Comparison of ENCODE assay signal across 17 cellular contexts in the genomic region with DNA sequence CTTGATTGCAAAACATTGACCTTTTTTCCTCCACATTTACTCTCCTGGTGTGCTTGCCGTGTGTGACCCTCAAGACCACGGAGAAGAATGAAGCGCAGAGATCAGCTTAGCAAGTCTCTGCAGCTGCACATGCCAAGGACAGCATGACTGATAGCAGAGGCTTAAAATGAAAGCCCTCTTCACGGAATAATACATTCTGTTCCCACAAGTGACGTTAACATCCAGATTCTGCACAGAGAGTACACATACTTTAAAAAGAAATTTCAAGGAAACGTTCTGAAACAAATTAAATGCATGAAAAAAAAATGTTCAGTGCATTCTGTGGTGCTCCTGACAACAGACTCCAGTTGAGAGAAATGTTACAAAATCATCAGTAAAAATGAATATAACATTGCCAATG.
A peak's percentile ranks its signal among the peaks of the same experiment; 100 is the strongest.
DNase-seq lines count a peak whose midpoint lies in the region; ATAC-seq and TF ChIP-seq lines count a peak whose summit lies in the region.
"Had no signal": no experiment of that assay in that cellular context is flagged by ENCODE, and none has a peak within 500 bp of the region (broad histone marks: within the 10 kb centered on the region; RNA-seq: fewer than 3 reads in every experiment).

No MANE protein-coding gene starts in this region.

- peaks cover 0 to 6% (median 3%) of the 10 kb centered on the region in 4 donors for H3K36me3 ChIP-seq in stomach
- H3K36me3 ChIP-seq: BE2C, prostate gland had no signal

- TF ChIP-seq CTCF in astrocyte of the cerebellum (IDR thresholded peaks at IDR 0.05; ENCODE audit: low read depth, low read length, missing control alignments) (no peak), fibroblast of pulmonary artery (IDR thresholded peaks at IDR 0.05; ENCODE audit: low read length, missing control alignments) (no peak), stomach (IDR thresholded peaks at IDR 0.05) (no peak)

- peak; percentile 35 for DNase-seq in astrocyte of the cerebellum (ENCODE audit: low read depth)
- peak; percentile 75 for DNase-seq in fibroblast of pulmonary artery (ENCODE audit: low read depth)
- DNase-seq in medulla oblongata (ENCODE audit: extremely low spot score): peak; percentile 24
- DNase-seq in stomach: no peak
- no peak for DNase-seq in NCI-H69 (lab: John Stamatoyannopoulos, UW)
- no peak for DNase-seq in DMS79 (lab: John Stamatoyannopoulos, UW)
- DNase-seq in NCI-H345 (lab: John Stamatoyannopoulos, UW): no peak
- DNase-seq: activated CD4-positive, alpha-beta T cell treated with anti-CD3 and anti-CD28 coated beads for 36 hours; BE2C; DMS53; MM.1S; NCI-H226; PC-9; stimulated activated CD4-positive, alpha-beta T cell treated with anti-CD3 and anti-CD28 coated beads, Interleukin-4, amount 100 ng/mL, for 4 hours; stimulated activated naive B cell treated with anti-CD40 and anti-IgM and Interleukin-4, amounts not matched to agents 10 μg/mL and 1 μg/mL and 100 μg/mL, for 72 hours had no signal

- peak; percentile 98 for TF ChIP-seq EP300 in stomach (IDR thresholded peaks at IDR 0.05)

- H3K9me3 ChIP-seq in stomach: no peaks in the 10 kb centered on the region
- H3K9me3 ChIP-seq: BE2C, prostate gland had no signal

- peaks cover 0 to 14% (median 6%) of the 10 kb centered on the region in 4 donors for H3K4me1 ChIP-seq in stomach
- H3K4me1 ChIP-seq: BE2C, prostate gland had no signal

- in situ Hi-C loops in astrocyte of the cerebellum (cut with HindIII; ENCODE audit: low sequenced_read_pairs): no loop called here

- 34 to 47% (median 45%) methylated on average over 6 of the region's 6 CpGs for WGBS in stomach, 5 donors

- peak overlapping the region in 3 of 5 donors; percentile 13 to 30 (median 28) for H3K27ac ChIP-seq in stomach
- H3K27ac ChIP-seq: PC-9, prostate gland had no signal

- H3K27me3 ChIP-seq in stomach: no peaks in the 10 kb centered on the region
- H3K27me3 ChIP-seq: BE2C had no signal

- H3K4me3 ChIP-seq in astrocyte of the cerebellum (ENCODE audit: low read depth, low read length) (no peak overlapping the region), fibroblast of pulmonary artery (replicated peaks; ENCODE audit: low read depth, low read length) (no peak overlapping the region), stomach (no peak overlapping the region)
- H3K4me3 ChIP-seq: PC-9, prostate gland had no signal

- no peak for TF ChIP-seq POLR2A in stomach (IDR thresholded peaks at IDR 0.05)

- intact Hi-C loops in stomach (cut with DNase I; ENCODE audit: low total_unique reads): no loop called here

- no peak for ATAC-seq in GM21529 (IDR thresholded peaks at IDR 0.05; ENCODE audit: unreplicated experiment)
- ATAC-seq: activated CD4-positive, alpha-beta T cell treated with anti-CD3 and anti-CD28 coated beads for 36 hours; stimulated activated naive B cell treated with anti-CD40 and anti-IgM and Interleukin-4, amounts not matched to agents 10 μg/mL and 1 μg/mL and 100 μg/mL, for 72 hours had no signal

Comparison
In these comparisons a context has a peak if more than half of its experiments do, and no peak if none do; other contexts are left out.
1. DNase-seq: peak in astrocyte of the cerebellum (single experiment), fibroblast of pulmonary artery (single experiment) and medulla oblongata (single experiment); none in stomach (single experiment), NCI-H69 (single experiment), DMS79 (single experiment) and NCI-H345 (single experiment).